In genomic region chr6:44733868-44734267, GRCh38 we compare ENCODE assay signal across 15 cellular contexts.
DNase-seq lines count a peak whose midpoint lies in the region; ATAC-seq and TF ChIP-seq lines count a peak whose summit lies in the region.
"Had no signal": no experiment of that assay in that cellular context is flagged by ENCODE, and none has a peak within 500 bp of the region (broad histone marks: within the 10 kb centered on the region; RNA-seq: fewer than 3 reads in every experiment).

No MANE protein-coding gene starts in this region.

- peaks cover 7% of the 10 kb centered on the region for H3K4me1 Mint-ChIP-seq in activated T-helper 2 cell treated with anti-CD3 and anti-CD28 coated beads, Interferon-gamma antibody, Interleukin-2, Interleukin-4, amounts not matched to agents 10 μg/mL and 5 μg/mL and 100 μg/mL, durations not matched to agents 14 hours and 24 hours and 36 hours (ENCODE audit: low read depth)

- no peak for TF ChIP-seq POLR2A in right lobe of liver (IDR thresholded peaks at IDR 0.05)
- no peak for TF ChIP-seq POLR2A in spleen (IDR thresholded peaks at IDR 0.05)

- WGBS in right lobe of liver (ENCODE audit: insufficient coverage, low coverage, low lambda C conversion rate, missing lambda C conversion rate): 69% methylated on average over 4 of the region's 4 CpGs
- 57 to 65% (median 61%) methylated on average over 4 of the region's 4 CpGs for WGBS in spleen, 5 donors

- H3K27me3 ChIP-seq in right lobe of liver (no peaks in the 10 kb centered on the region), upper lobe of right lung (no peaks in the 10 kb centered on the region), spleen (replicated peaks in 1 of 7) (no peaks in the 10 kb centered on the region)

- H3K36me3 ChIP-seq in right lobe of liver: no peaks in the 10 kb centered on the region
- no peaks in the 10 kb centered on the region for H3K36me3 ChIP-seq in upper lobe of right lung
- no peaks in the 10 kb centered on the region for H3K36me3 ChIP-seq in spleen

- intact Hi-C loops in right lobe of liver (cut with DNase I) (no loop called here), upper lobe of right lung (cut with DNase I) (no loop called here), spleen (cut with DNase I; ENCODE audit: low total_unique reads) (no loop called here)
- intact Hi-C loops in activated T-helper 2 cell treated with anti-CD3 and anti-CD28 coated beads, Interferon-gamma antibody, Interleukin-2, Interleukin-4, amounts not matched to agents 10 μg/mL and 5 μg/mL and 100 μg/mL, durations not matched to agents 14 hours and 24 hours and 36 hours (cut with micrococcal nuclease): no loop called here

- no peaks in the 10 kb centered on the region for H3K27me3 Mint-ChIP-seq in activated T-helper 2 cell treated with anti-CD3 and anti-CD28 coated beads, Interferon-gamma antibody, Interleukin-2, Interleukin-4, amounts not matched to agents 10 μg/mL and 5 μg/mL and 100 μg/mL, durations not matched to agents 14 hours and 24 hours and 36 hours (ENCODE audit: low read depth)
- H3K27me3 Mint-ChIP-seq: natural killer cell treated with Interleukin-12 subunit alpha and Interleukin-12 subunit beta and Interleukin-15 and Interleukin-18, amount 100 ng/mL, for 72 hours had no signal

- no peak overlapping the region for H3K4me3 ChIP-seq in fibroblast of mammary gland (ENCODE audit: control insufficient read depth, low read depth, low read length)
- H3K4me3 ChIP-seq in right lobe of liver: no peak overlapping the region
- no peak overlapping the region for H3K4me3 ChIP-seq in upper lobe of right lung
- no peak overlapping the region for H3K4me3 ChIP-seq in spleen
- H3K4me3 ChIP-seq: PC-9 had no signal

- H3K4me1 ChIP-seq in right lobe of liver: peaks cover 0 to 7% (median 0%) of the 10 kb centered on the region in 4 donors
- peaks cover 4% of the 10 kb centered on the region for H3K4me1 ChIP-seq in upper lobe of right lung
- no peaks in the 10 kb centered on the region for H3K4me1 ChIP-seq in spleen

- H3K27ac Mint-ChIP-seq in activated T-helper 2 cell treated with anti-CD3 and anti-CD28 coated beads, Interferon-gamma antibody, Interleukin-2, Interleukin-4, amounts not matched to agents 10 μg/mL and 5 μg/mL and 100 μg/mL, durations not matched to agents 14 hours and 24 hours and 36 hours: no peak overlapping the region
- H3K27ac Mint-ChIP-seq: activated B cell treated with CpG ODN at 0.5 μM for 24 hours; natural killer cell treated with Interleukin-12 subunit alpha and Interleukin-12 subunit beta and Interleukin-15 and Interleukin-18, amount 100 ng/mL, for 72 hours had no signal

- H3K27ac ChIP-seq in right lobe of liver (no peak overlapping the region), upper lobe of right lung (no peak overlapping the region), spleen (no peak overlapping the region)
- H3K27ac ChIP-seq: PC-9 had no signal

- TF ChIP-seq CTCF in fibroblast of mammary gland (conservative IDR thresholded peaks at IDR 0.05; ENCODE audit: control insufficient read depth, insufficient read depth, low read depth, low read length): no peak
- TF ChIP-seq CTCF in right lobe of liver (IDR thresholded peaks at IDR 0.05): no peak
- TF ChIP-seq CTCF in upper lobe of right lung (IDR thresholded peaks at IDR 0.05): no peak
- TF ChIP-seq CTCF in spleen (IDR thresholded peaks at IDR 0.05 in 8 of 11, conservative IDR thresholded peaks at IDR 0.05 in 3 of 11): no peak

- H3K36me3 Mint-ChIP-seq in activated T-helper 2 cell treated with anti-CD3 and anti-CD28 coated beads, Interferon-gamma antibody, Interleukin-2, Interleukin-4, amounts not matched to agents 10 μg/mL and 5 μg/mL and 100 μg/mL, durations not matched to agents 14 hours and 24 hours and 36 hours (ENCODE audit: low read depth): no peaks in the 10 kb centered on the region
- H3K36me3 Mint-ChIP-seq: natural killer cell treated with Interleukin-12 subunit alpha and Interleukin-12 subunit beta and Interleukin-15 and Interleukin-18, amount 100 ng/mL, for 72 hours had no signal

- H3K9me3 Mint-ChIP-seq in activated T-helper 2 cell treated with anti-CD3 and anti-CD28 coated beads, Interferon-gamma antibody, Interleukin-2, Interleukin-4, amounts not matched to agents 10 μg/mL and 5 μg/mL and 100 μg/mL, durations not matched to agents 14 hours and 24 hours and 36 hours: no peaks in the 10 kb centered on the region
- H3K9me3 Mint-ChIP-seq: activated B cell treated with CpG ODN at 0.5 μM for 24 hours; natural killer cell treated with Interleukin-12 subunit alpha and Interleukin-12 subunit beta and Interleukin-15 and Interleukin-18, amount 100 ng/mL, for 72 hours had no signal

- no peak overlapping the region for H3K4me3 Mint-ChIP-seq in activated T-helper 2 cell treated with anti-CD3 and anti-CD28 coated beads, Interferon-gamma antibody, Interleukin-2, Interleukin-4, amounts not matched to agents 10 μg/mL and 5 μg/mL and 100 μg/mL, durations not matched to agents 14 hours and 24 hours and 36 hours (ENCODE audit: low read depth)
- H3K4me3 Mint-ChIP-seq: activated B cell treated with CpG ODN at 0.5 μM for 24 hours; natural killer cell treated with Interleukin-12 subunit alpha and Interleukin-12 subunit beta and Interleukin-15 and Interleukin-18, amount 100 ng/mL, for 72 hours had no signal

- DNase-seq in MV-4-11 (lab: John Stamatoyannopoulos, UW) (peak; percentile 46), fibroblast of mammary gland (ENCODE audit: low read depth) (peak; percentile 6), right lobe of liver (no peak), upper lobe of right lung (no peak), spleen (no peak)
- DNase-seq in activated T-helper 2 cell treated with anti-CD3 and anti-CD28 coated beads, Interferon-gamma antibody, Interleukin-2, Interleukin-4, amounts not matched to agents 10 μg/mL and 5 μg/mL and 100 μg/mL, durations not matched to agents 14 hours and 24 hours and 36 hours (ENCODE audit: low spot score): no peak
- DNase-seq: activated B cell treated with CpG ODN at 0.5 μM for 24 hours; activated gamma-delta T cell treated with Interleukin-2 at 50 U/mL for 16 hours; C1 segment of cervical spinal cord; NCI-H2081; NCI-H69; PC-9; stimulated activated CD4-positive, alpha-beta T cell treated with anti-CD3 and anti-CD28 coated beads, Interleukin-1b, Interleukin-23, amount 100 ng/mL, for 48 hours had no signal

- H3K9me3 ChIP-seq in right lobe of liver (no peaks in the 10 kb centered on the region), upper lobe of right lung (no peaks in the 10 kb centered on the region), spleen (no peaks in the 10 kb centered on the region)

- ATAC-seq in right lobe of liver (peak; percentile 39 to 59 (median 47)), upper lobe of right lung (peak; percentile 71), HG03521 (IDR thresholded peaks at IDR 0.05; ENCODE audit: unreplicated experiment) (no peak)
- ATAC-seq: natural killer cell treated with Interleukin-12 subunit alpha and Interleukin-12 subunit beta and Interleukin-15 and Interleukin-18, amount 100 ng/mL, for 72 hours had no signal

Comparison
In these comparisons a context has a peak if more than half of its experiments do, and no peak if none do; other contexts are left out.
1. DNase-seq: peak in MV-4-11 (single experiment) and fibroblast of mammary gland (single experiment); none in right lobe of liver (0 of 3), upper lobe of right lung (single experiment), spleen (single experiment) and activated T-helper 2 cell treated with anti-CD3 and anti-CD28 coated beads, Interferon-gamma antibody, Interleukin-2, Interleukin-4, amounts not matched to agents 10 μg/mL and 5 μg/mL and 100 μg/mL, durations not matched to agents 14 hours and 24 hours and 36 hours (single experiment).